In the genomic region with DNA sequence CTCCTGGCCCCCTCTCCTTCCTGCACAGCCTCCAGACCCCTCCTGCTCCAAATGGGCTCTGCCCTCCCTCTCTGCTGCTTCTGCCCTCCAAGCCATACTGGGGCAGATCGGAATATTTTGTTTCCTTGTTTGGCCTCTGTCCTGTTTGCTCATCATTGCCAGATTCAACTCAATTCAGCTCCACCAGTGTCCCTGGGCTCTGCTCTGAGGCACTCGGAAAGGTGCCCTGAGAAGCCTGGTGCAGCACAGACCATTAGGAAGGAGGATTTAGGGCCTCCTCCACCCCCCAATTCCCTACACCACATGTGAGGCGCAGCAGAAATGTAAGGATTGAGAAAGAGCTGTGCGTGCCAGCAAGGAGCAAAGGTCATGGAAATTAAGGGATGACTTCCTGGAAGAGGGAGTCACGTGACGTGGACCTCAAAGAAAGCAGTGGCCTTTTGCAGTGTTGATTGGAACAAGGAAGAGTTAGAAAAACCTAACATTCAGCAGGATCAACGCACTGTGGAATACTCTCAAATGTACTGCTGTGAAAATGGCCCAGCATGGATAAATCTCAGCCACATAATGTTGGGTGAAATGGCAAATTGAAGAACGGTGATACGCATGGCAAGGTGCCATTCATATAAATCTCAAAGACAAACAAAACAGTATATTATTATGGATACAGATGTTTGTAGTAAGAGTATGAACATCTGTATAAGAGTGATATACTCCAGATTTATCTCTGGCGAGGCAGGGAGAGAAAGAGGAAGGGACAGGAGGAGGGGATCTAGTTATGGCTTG, we compare ENCODE assay signal across 20 cellular contexts. TPM values are rescaled to one million over a fixed set of nuclear protein-coding genes. Genes with fewer than 3 reads are reported as not detected.
A peak's percentile ranks its signal among the peaks of the same experiment; 100 is the strongest.
DNase-seq lines count a peak whose midpoint lies in the region; TF ChIP-seq lines count a peak whose summit lies in the region.
"Had no signal": no experiment of that assay in that cellular context is flagged by ENCODE, and none has a peak within 500 bp of the region (broad histone marks: within the 10 kb centered on the region; RNA-seq: fewer than 3 reads in every experiment).

No MANE protein-coding gene starts in this region.

- H3K27ac Mint-ChIP-seq in nephron (peak overlapping the region; percentile 3 to 75 (median 60)), chondrocyte (ENCODE audit: unreplicated experiment) (no peak overlapping the region)
- H3K27ac Mint-ChIP-seq: activated naive CD8-positive, alpha-beta T cell treated with anti-CD3 and anti-CD28 coated beads, Interleukin-2, amount 10 ng/mL, durations not matched to agents 7 days and 5 days; activated T-helper 1 cell treated with anti-CD3 and anti-CD28 coated beads, Interleukin-12 subunit alpha, Interleukin-12 subunit beta, Interleukin-2, Interleukin-4 antibody, amounts not matched to agents 30 ng/mL and 10 ng/mL and 1 ng/mL, durations not matched to agents 14 hours and 24 hours and 36 hours; IgD-negative memory B cell had no signal

- H3K27me3 Mint-ChIP-seq in nephron (ENCODE audit: low read depth) (peaks cover 86% of the 10 kb centered on the region), chondrocyte (ENCODE audit: low read depth) (peaks cover 45% of the 10 kb centered on the region)

- H3K9me3 Mint-ChIP-seq in nephron (no peaks in the 10 kb centered on the region), chondrocyte (ENCODE audit: low read depth) (no peaks in the 10 kb centered on the region)
- H3K9me3 Mint-ChIP-seq: activated naive CD8-positive, alpha-beta T cell treated with anti-CD3 and anti-CD28 coated beads, Interleukin-2, amount 10 ng/mL, durations not matched to agents 7 days and 5 days; activated T-helper 1 cell treated with anti-CD3 and anti-CD28 coated beads, Interleukin-12 subunit alpha, Interleukin-12 subunit beta, Interleukin-2, Interleukin-4 antibody, amounts not matched to agents 30 ng/mL and 10 ng/mL and 1 ng/mL, durations not matched to agents 14 hours and 24 hours and 36 hours had no signal

- no peaks in the 10 kb centered on the region for H3K36me3 Mint-ChIP-seq in nephron (ENCODE audit: low read depth)
- H3K36me3 Mint-ChIP-seq in chondrocyte (ENCODE audit: low read depth) = peaks cover 2% of the 10 kb centered on the region
- H3K36me3 Mint-ChIP-seq: activated naive CD8-positive, alpha-beta T cell treated with anti-CD3 and anti-CD28 coated beads, Interleukin-2, amount 10 ng/mL, durations not matched to agents 7 days and 5 days; brain; IgD-negative memory B cell had no signal

- TF ChIP-seq CTCF in nephron (IDR thresholded peaks at IDR 0.05; ENCODE audit: unreplicated experiment in 3 of 3) (no peak), chondrocyte (IDR thresholded peaks at IDR 0.05) (no peak)

- DNase-seq in DMS153 (lab: John Stamatoyannopoulos, UW) (peak; percentile 21), DMS153 treated with DMSO at 0.1 percent for 48 hours (lab: John Stamatoyannopoulos, UW; ENCODE audit: unreplicated experiment) (no peak), fibroblast of gingiva (ENCODE audit: low read depth) (peak; percentile 18), SIG-M5 (lab: John Stamatoyannopoulos, UW) (no peak), NCI-H446 treated with DMSO at 0.1 percent for 48 hours (lab: John Stamatoyannopoulos, UW) (no peak), chondrocyte (ENCODE audit: low spot score) (no peak), AG20443 (ENCODE audit: low spot score) (no peak)
- DNase-seq: activated naive CD8-positive, alpha-beta T cell treated with anti-CD3 and anti-CD28 coated beads, Interleukin-2, amount 10 ng/mL, durations not matched to agents 7 days and 5 days; cortex of kidney; gastrocnemius medialis; GF-D8; H7; NCI-H1694; NCI-H82; tibial artery had no signal

- H3K4me1 Mint-ChIP-seq in nephron = peaks cover 20% of the 10 kb centered on the region
- peaks cover 5% of the 10 kb centered on the region for H3K4me1 Mint-ChIP-seq in chondrocyte (ENCODE audit: low read depth)
- H3K4me1 Mint-ChIP-seq: activated naive CD8-positive, alpha-beta T cell treated with anti-CD3 and anti-CD28 coated beads, Interleukin-2, amount 10 ng/mL, durations not matched to agents 7 days and 5 days had no signal

- H3K4me3 Mint-ChIP-seq in nephron = peak overlapping the region; percentile 21 to 35 (median 30)
- no peak overlapping the region for H3K4me3 Mint-ChIP-seq in chondrocyte (ENCODE audit: unreplicated experiment)
- H3K4me3 Mint-ChIP-seq: activated naive CD8-positive, alpha-beta T cell treated with anti-CD3 and anti-CD28 coated beads, Interleukin-2, amount 10 ng/mL, durations not matched to agents 7 days and 5 days; activated T-helper 1 cell treated with anti-CD3 and anti-CD28 coated beads, Interleukin-12 subunit alpha, Interleukin-12 subunit beta, Interleukin-2, Interleukin-4 antibody, amounts not matched to agents 30 ng/mL and 10 ng/mL and 1 ng/mL, durations not matched to agents 14 hours and 24 hours and 36 hours had no signal

RNA-seq across cellular contexts. Expression of a gene that starts 4.2 kb away (rescaled TPM):
- not detected in 3 replicates for total RNA-seq in chondrocyte
- total RNA-seq: activated naive CD8-positive, alpha-beta T cell treated with anti-CD3 and anti-CD28 coated beads, Interleukin-2, amount 10 ng/mL, durations not matched to agents 7 days and 5 days; activated T-helper 1 cell treated with anti-CD3 and anti-CD28 coated beads, Interleukin-12 subunit alpha, Interleukin-12 subunit beta, Interleukin-2, Interleukin-4 antibody, amounts not matched to agents 30 ng/mL and 10 ng/mL and 1 ng/mL, durations not matched to agents 14 hours and 24 hours and 36 hours; SK-MEL-5 had no signal

Comparison
In these comparisons a context has a peak if more than half of its experiments do, and no peak if none do; other contexts are left out.
1. DNase-seq: peak in DMS153 (single experiment) and fibroblast of gingiva (single experiment); none in DMS153 treated with DMSO at 0.1 percent for 48 hours (single experiment), SIG-M5 (single experiment), NCI-H446 treated with DMSO at 0.1 percent for 48 hours (single experiment), chondrocyte (single experiment) and AG20443 (single experiment).